In the genomic region with DNA sequence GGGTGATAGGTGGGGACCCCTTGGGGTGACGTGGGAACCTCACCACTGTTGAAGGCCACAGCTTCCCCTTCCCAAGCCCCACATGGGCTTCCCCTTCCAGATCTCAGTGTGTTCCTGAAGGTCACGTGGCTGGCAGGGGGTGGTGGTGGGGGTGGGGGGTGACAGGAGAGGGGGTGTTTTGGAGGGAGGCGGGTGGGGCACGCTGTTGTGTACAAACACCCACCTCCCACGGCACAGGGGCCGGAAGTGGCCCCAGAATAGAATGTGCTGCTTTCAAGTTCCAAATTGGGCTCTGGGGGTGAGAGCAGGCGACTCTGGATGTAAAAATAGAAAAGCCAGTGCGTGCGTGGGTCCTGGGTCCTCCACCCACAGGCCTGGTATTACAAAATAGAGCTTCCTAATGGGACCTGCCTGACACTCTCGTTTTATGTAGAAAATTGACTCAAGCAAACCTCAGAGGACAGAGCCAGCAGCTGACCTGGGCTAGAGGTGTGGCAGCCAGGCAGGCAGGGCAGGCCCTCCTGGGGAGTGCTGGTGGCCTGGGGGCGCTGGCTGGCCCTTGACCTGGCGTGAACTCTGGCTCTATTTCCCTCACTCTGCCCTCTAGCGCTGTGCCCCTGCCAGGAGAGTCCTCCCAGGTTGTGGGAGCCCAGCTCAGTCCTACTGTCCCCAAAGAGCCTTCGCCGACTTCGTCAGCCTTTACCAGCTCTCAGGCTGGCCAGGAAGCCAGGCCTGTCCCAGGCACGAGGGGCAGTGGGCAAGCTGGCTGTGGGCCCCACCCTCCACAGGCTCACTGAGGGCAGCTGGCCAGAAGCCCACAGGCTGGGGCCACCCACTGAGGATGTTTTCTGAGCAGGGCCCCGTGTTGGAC, we compare ENCODE assay signal across 10 cellular contexts. TPM values are rescaled to one million over a fixed set of nuclear protein-coding genes. Genes with fewer than 3 reads are reported as not detected.
DNase-seq lines count a peak whose midpoint lies in the region; ATAC-seq, FAIRE-seq and TF ChIP-seq lines count a peak whose summit lies in the region.
"Had no signal": no experiment of that assay in that cellular context is flagged by ENCODE, and none has a peak within 500 bp of the region (broad histone marks: within the 10 kb centered on the region; RNA-seq: fewer than 3 reads in every experiment).

No MANE protein-coding gene starts in this region.

- H3K9me3 ChIP-seq in BE2C = no peaks in the 10 kb centered on the region
- H3K9me3 ChIP-seq in kidney (ENCODE audit: control insufficient read depth in 1 of 2, low read length in 2 of 2) = no peaks in the 10 kb centered on the region
- no peaks in the 10 kb centered on the region for H3K9me3 ChIP-seq in stomach

- H3K9ac ChIP-seq in kidney (ENCODE audit: low read length in 2 of 2) = no peak overlapping the region

- peaks cover 3% of the 10 kb centered on the region; the same call in 1 of the 2 replicates for H3K4me1 ChIP-seq in BE2C
- peaks cover 13 to 21% of the 10 kb centered on the region in 2 donors for H3K4me1 ChIP-seq in kidney (ENCODE audit: control insufficient read depth in 1 of 2, insufficient read depth in 1 of 2, low read depth in 1 of 2, low read length in 2 of 2)
- peaks cover 19 to 58% (median 45%) of the 10 kb centered on the region in 4 donors for H3K4me1 ChIP-seq in stomach

- TF ChIP-seq POLR2A in stomach (IDR thresholded peaks at IDR 0.05) = no peak

- 65 to 79% (median 69%) methylated on average over 15 to 18 of the region's 18 CpGs for WGBS in stomach, 5 donors

- no peaks in the 10 kb centered on the region for H3K36me3 ChIP-seq in BE2C
- H3K36me3 ChIP-seq in kidney (ENCODE audit: control insufficient read depth in 1 of 2, insufficient read depth in 2 of 2, low read length in 2 of 2) = no peaks in the 10 kb centered on the region
- no peaks in the 10 kb centered on the region for H3K36me3 ChIP-seq in stomach

- TF ChIP-seq CTCF in BE2C (IDR thresholded peaks at IDR 0.05; ENCODE audit: low read depth, low read length) (no peak), kidney (IDR thresholded peaks at IDR 0.05; ENCODE audit: borderline replicate concordance, extremely low read depth, insufficient read depth) (no peak), stomach (IDR thresholded peaks at IDR 0.05) (no peak)

- intact Hi-C loops in kidney (cut with DNase I) = no loop called here
- intact Hi-C loops in stomach (cut with DNase I; ENCODE audit: low total_unique reads) = no loop called here

- TF ChIP-seq EP300 in stomach (IDR thresholded peaks at IDR 0.05) = no peak

- H3K4me3 ChIP-seq in BE2C (ENCODE audit: low read depth, low read length) = no peak overlapping the region
- no peak overlapping the region for H3K4me3 ChIP-seq in kidney (ENCODE audit: low read length in 2 of 2)
- H3K4me3 ChIP-seq in stomach = no peak overlapping the region

- peak; percentile 8 for DNase-seq in BE2C
- DNase-seq in activated CD8-positive, alpha-beta memory T cell treated with anti-CD3 and anti-CD28 coated beads for 24 hours = peak; percentile 84
- DNase-seq in kidney = peak; percentile 78
- DNase-seq in stomach = peak; percentile 35
- DNase-seq in NCI-H1417 treated with DMSO at 0.1 percent for 48 hours (lab: John Stamatoyannopoulos, UW) = no peak
- no peak for DNase-seq in NCI-H1436 treated with DMSO at 0.1 percent for 48 hours (lab: John Stamatoyannopoulos, UW)

- H3K27ac ChIP-seq in kidney (ENCODE audit: low read depth in 2 of 2, low read length in 2 of 2) (no peak overlapping the region), stomach (peak overlapping the region in 4 of 5 donors; percentile 34 to 78 (median 53))
- H3K27ac ChIP-seq: C4-2B had no signal

- ATAC-seq in GM19372 (IDR thresholded peaks at IDR 0.05; ENCODE audit: low read depth, unreplicated experiment) (peak; percentile 72), HG03354 (IDR thresholded peaks at IDR 0.05; ENCODE audit: poor library complexity, severe bottlenecking, unreplicated experiment) (peak; percentile 59)

- H3K27me3 ChIP-seq in BE2C = no peaks in the 10 kb centered on the region
- no peaks in the 10 kb centered on the region for H3K27me3 ChIP-seq in stomach

- no peak for FAIRE-seq in kidney (lab: Jason Lieb, UNC)
- FAIRE-seq: keratinocyte had no signal

RNA-seq across cellular contexts. Expression of a gene that starts 5.4 kb away (rescaled TPM):
- 35.4 TPM for polyA plus RNA-seq in BE2C (2012; ENCODE audit: insufficient read depth, insufficient read length, low read depth)
- total RNA-seq in kidney (128 TPM), stomach (100 to 1,000 TPM in 2 of 5 donors, 10 to 100 TPM in 3; 31.8 to 151 (median 89.9) TPM)
- polyA plus RNA-seq in kidney (ENCODE audit: insufficient read depth, low read depth, low replicate concordance) (27.3 TPM), stomach (10 to 100 TPM in 2 of 3 donors, 1 to 10 TPM in 1; 9.0 to 26.7 (median 11.1) TPM)

RNA-seq across cellular contexts. Expression of a gene that starts 31.3 kb away (rescaled TPM):
- 47.1 TPM for polyA plus RNA-seq in BE2C (2012; ENCODE audit: insufficient read depth, insufficient read length, low read depth)
- total RNA-seq in kidney (44.4 TPM), stomach (100 to 1,000 TPM in 2 of 5 donors, 10 to 100 TPM in 3; 18.7 to 194 (median 59.6) TPM)
- polyA plus RNA-seq in kidney (ENCODE audit: insufficient read depth, low read depth, low replicate concordance) (43.1 TPM), stomach (10 to 100 TPM; 36.1 to 42.5 (median 37.6) TPM)

RNA-seq across cellular contexts. Expression of a gene that starts 56.2 kb away (rescaled TPM):
- 184 TPM for polyA plus RNA-seq in BE2C (2012; ENCODE audit: insufficient read depth, insufficient read length, low read depth)
- total RNA-seq in kidney = 313 TPM
- 232 TPM for polyA plus RNA-seq in kidney (ENCODE audit: insufficient read depth, low read depth, low replicate concordance)
- 1,000 to 10,000 TPM in 1 of 5 donors, 100 to 1,000 TPM in 4; 162 to 1,174 (median 290) TPM for total RNA-seq in stomach
- polyA plus RNA-seq in stomach = 100 to 1,000 TPM; 103 to 197 (median 127) TPM

Comparison
In these comparisons a context has a peak if more than half of its experiments do, and no peak if none do; other contexts are left out.
1. DNase-seq: peak in BE2C (single experiment), activated CD8-positive, alpha-beta memory T cell treated with anti-CD3 and anti-CD28 coated beads for 24 hours (single experiment), kidney (single experiment) and stomach (single experiment); none in NCI-H1417 treated with DMSO at 0.1 percent for 48 hours (single experiment) and NCI-H1436 treated with DMSO at 0.1 percent for 48 hours (single experiment).
2. H3K27ac ChIP-seq: peak in stomach (4 of 5); none in kidney (0 of 2).